In genomic region chr12:11648514-11649412, GRCh38 we compare ENCODE assay signal across 8 cellular contexts. TPM values are rescaled to one million over a fixed set of nuclear protein-coding genes. Genes with fewer than 3 reads are reported as not detected.
DNase-seq lines count a peak whose midpoint lies in the region; ATAC-seq, FAIRE-seq and TF ChIP-seq lines count a peak whose summit lies in the region.

No MANE protein-coding gene starts in this region.

- peak overlapping the region; percentile 81 for H2AFZ ChIP-seq in astrocyte (ENCODE audit: low read depth, low read length)

- H3K27me3 ChIP-seq in astrocyte (ENCODE audit: insufficient read depth, low read length) = no peaks in the 10 kb centered on the region

- no peaks in the 10 kb centered on the region for H3K27me3 Mint-ChIP-seq in astrocyte (ENCODE audit: low read depth, unreplicated experiment)

- peak overlapping the region; percentile 97 for H3K9ac ChIP-seq in astrocyte (ENCODE audit: low read length)

- peak; percentile 29 for ATAC-seq in HG02840 (IDR thresholded peaks at IDR 0.05; ENCODE audit: low FRiP score, unreplicated experiment)

- H3K36me3 Mint-ChIP-seq in astrocyte (ENCODE audit: low read depth, unreplicated experiment) = peaks cover 2% of the 10 kb centered on the region

- TF ChIP-seq CTCF in astrocyte (IDR thresholded peaks at IDR 0.05; ENCODE audit: insufficient read depth, low read depth, low read length) = no peak

- peak overlapping the region; percentile 96 for H3K4me2 ChIP-seq in astrocyte (ENCODE audit: low read length)

- no peak for FAIRE-seq in astrocyte (lab: Jason Lieb, UNC)

- no peaks in the 10 kb centered on the region for H3K9me3 ChIP-seq in astrocyte (ENCODE audit: insufficient read depth, low read depth, low read length)

- DNase-seq in NCI-H1436 treated with DMSO at 0.1 percent for 48 hours (lab: John Stamatoyannopoulos, UW) (peak; percentile 32), T-helper 2 cell (peak; percentile 41 to 86 (median 58)), astrocyte (ENCODE audit: low read depth) (peak; percentile 83), hepatic stellate cell (ENCODE audit: low spot score) (peak; percentile 86), retina (peak; percentile 88), cortex of kidney (lab: John Stamatoyannopoulos, UW) (no peak)

- peak overlapping the region; percentile 92 for H3K4me3 Mint-ChIP-seq in astrocyte (ENCODE audit: unreplicated experiment)

- peaks cover 12% of the 10 kb centered on the region for H4K20me1 ChIP-seq in astrocyte (ENCODE audit: insufficient read depth, low read length)

- no peaks in the 10 kb centered on the region for H3K36me3 ChIP-seq in astrocyte (ENCODE audit: insufficient read depth, low read length)

- peak; percentile 53 for TF ChIP-seq POLR2A in GM15510 (IDR thresholded peaks at IDR 0.05; ENCODE audit: borderline replicate concordance, extremely low read depth, insufficient read length)

- peak overlapping the region; percentile 100 for H3K27ac Mint-ChIP-seq in astrocyte (ENCODE audit: unreplicated experiment)

- H3K4me1 ChIP-seq in astrocyte (ENCODE audit: insufficient read depth, low read length) = peaks cover 15% of the 10 kb centered on the region

- H3K4me3 ChIP-seq in astrocyte (ENCODE audit: insufficient read depth, low read depth, low read length) = peak overlapping the region; percentile 84

- H3K79me2 ChIP-seq in astrocyte (ENCODE audit: insufficient read depth, low read length) = peaks cover 39% of the 10 kb centered on the region

- H3K4me1 Mint-ChIP-seq in astrocyte (ENCODE audit: low read depth, unreplicated experiment) = peaks cover 12% of the 10 kb centered on the region

- no peaks in the 10 kb centered on the region for H3K9me3 Mint-ChIP-seq in astrocyte (ENCODE audit: unreplicated experiment)

- peak overlapping the region; percentile 99 for H3K27ac ChIP-seq in astrocyte (ENCODE audit: low read depth, low read length)

RNA-seq across cellular contexts. Expression of gene ETV6, which starts 0.7 kb away (rescaled TPM):
- 41.2 and 44.6 TPM in 2 replicates for total RNA-seq in astrocyte
